In the genomic region with DNA sequence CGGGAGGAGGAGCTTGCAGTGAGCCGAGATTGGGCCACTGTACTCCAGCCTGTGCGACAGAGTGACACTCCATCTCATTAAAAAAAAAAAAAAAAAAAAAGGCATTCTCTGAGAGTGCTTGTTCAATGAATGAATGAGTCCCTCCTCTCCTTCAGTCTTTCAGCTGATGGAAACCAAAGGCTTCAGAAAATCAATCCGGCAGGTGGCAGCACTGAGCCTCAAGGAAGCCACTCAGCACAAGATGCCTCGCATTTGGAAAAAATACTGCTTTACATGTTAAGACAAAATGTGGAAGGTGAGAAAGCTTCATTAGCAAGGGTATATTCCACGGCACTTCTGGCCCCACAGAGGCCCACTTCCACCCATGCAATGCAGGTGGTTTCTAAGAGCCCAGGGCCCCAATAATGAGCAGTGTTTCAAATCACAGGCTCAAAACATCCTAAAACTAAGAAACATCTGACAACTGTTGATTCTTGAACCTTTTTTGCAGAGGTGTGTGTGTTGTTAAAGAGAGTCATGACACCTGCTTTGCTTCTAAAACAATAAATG, we compare ENCODE assay signal across 8 cellular contexts. TPM values are rescaled to one million over a fixed set of nuclear protein-coding genes. Genes with fewer than 3 reads are reported as not detected.
DNase-seq lines count a peak whose midpoint lies in the region; ATAC-seq lines count a peak whose summit lies in the region.

No MANE protein-coding gene starts in this region.

- no peaks in the 10 kb centered on the region for H3K9me3 Mint-ChIP-seq in central memory CD8-positive, alpha-beta T cell

- H3K27me3 Mint-ChIP-seq in central memory CD8-positive, alpha-beta T cell, result no peaks in the 10 kb centered on the region

- no peaks in the 10 kb centered on the region for H3K4me1 ChIP-seq in HAP-1

- ATAC-seq in central memory CD8-positive, alpha-beta T cell (replicated peaks; ENCODE audit: extremely low read depth, poor library complexity, severe bottlenecking), result peak; percentile 79

- H3K36me3 Mint-ChIP-seq in central memory CD8-positive, alpha-beta T cell (ENCODE audit: insufficient read depth), result peaks cover 56% of the 10 kb centered on the region

- no peak overlapping the region for H3K4me3 ChIP-seq in HAP-1

- H3K27me3 ChIP-seq in HAP-1 (ENCODE audit: low read depth), result no peaks in the 10 kb centered on the region

- no peaks in the 10 kb centered on the region for H3K9me3 ChIP-seq in HAP-1

- DNase-seq in AG20443 (ENCODE audit: low spot score) (peak; percentile 76), HAP-1 (ENCODE audit: low spot score in 2 of 2) (peak; percentile 80 to 94), NCI-H460 (ENCODE audit: extremely low read depth, low read depth) (peak; percentile 84), kidney tubule cell (ENCODE audit: low spot score) (peak; percentile 86), mesenteric fat pad (ENCODE audit: low spot score) (no peak)
- peak; percentile 85 for DNase-seq in activated CD4-positive, CD25-positive, alpha-beta regulatory T cell treated with anti-CD3 and anti-CD28 coated beads, Interleukin-2, amount 50 U/mL, for 72 hours
- peak; percentile 82 to 85 for DNase-seq in central memory CD8-positive, alpha-beta T cell (ENCODE audit: low spot score in 2 of 2)
- DNase-seq in stimulated activated CD4-positive, alpha-beta T cell treated with anti-CD3 and anti-CD28 coated beads, Interleukin-2, amount 100 ng/mL, for 48 hours, result peak; percentile 93 to 96

- no peak overlapping the region for H3K27ac Mint-ChIP-seq in central memory CD8-positive, alpha-beta T cell (ENCODE audit: low read depth)

- in situ Hi-C loops in HAP-1 (cut with MboI; ENCODE audit: low sequenced_read_pairs), result loop anchor here (5.0 kb wide), 1 partner anchor 89 kb away; no protein-coding TSS in a partner anchor

- H3K36me3 ChIP-seq in HAP-1 (replicated peaks), result peaks cover 27% of the 10 kb centered on the region

- H3K4me3 Mint-ChIP-seq in central memory CD8-positive, alpha-beta T cell, result no peak overlapping the region

- peaks cover 9% of the 10 kb centered on the region for H3K4me1 Mint-ChIP-seq in central memory CD8-positive, alpha-beta T cell

RNA-seq across cellular contexts. Expression of gene SLC25A19, which starts 33.9 kb away (rescaled TPM):
- total RNA-seq in NCI-H460 (2014; rRNA removed; shearing (Covaris generic)), result 18.5 and 20.0 TPM in 2 replicates
- polyA plus RNA-seq in NCI-H460 (2014; cell fraction: nucleus; rRNA removed), result 67.2 and 92.3 TPM in 2 replicates
- 16.4 TPM for total RNA-seq in mesenteric fat pad

RNA-seq across cellular contexts. Expression of gene MIF4GD, which starts 52.1 kb away (rescaled TPM):
- total RNA-seq in NCI-H460 (2014; rRNA removed; shearing (Covaris generic)), result 33.9 and 37.9 TPM in 2 replicates
- polyA plus RNA-seq in NCI-H460 (2014; cell fraction: nucleus; rRNA removed), result 22.4 and 41.2 TPM in 2 replicates
- 15.5 TPM for total RNA-seq in mesenteric fat pad
